ENCODE assay signal across 8 cellular contexts in genomic region chr11:118916842-118917388, GRCh38. TPM values are rescaled to one million over a fixed set of nuclear protein-coding genes. Genes with fewer than 3 reads are reported as not detected.
A peak's percentile ranks its signal among the peaks of the same experiment; 100 is the strongest.
DNase-seq lines count a peak whose midpoint lies in the region; ATAC-seq and TF ChIP-seq lines count a peak whose summit lies in the region.

No MANE protein-coding gene starts in this region.

- POLR2A ChIA-PET in naive thymus-derived CD4-positive, alpha-beta T cell (lab: Charles Lee), result interaction anchor here (1.3 to 10.8 kb wide), 4 partner anchors 10 to 128 kb away, joined by 4 to 201 read pairs (median 8); partner anchors contain the start of gene DDX6

- H3K27me3 ChIP-seq in naive thymus-derived CD4-positive, alpha-beta T cell (ENCODE audit: control insufficient read depth in 2 of 2, insufficient read depth in 2 of 2, low read length in 2 of 2), result no peaks in the 10 kb centered on the region

- H3K9me3 Mint-ChIP-seq in naive thymus-derived CD4-positive, alpha-beta T cell, result peaks cover 0 to 2% (median 0%) of the 10 kb centered on the region in 11 donors

- peaks cover 63 to 89% (median 83%) of the 10 kb centered on the region in 7 donors for H3K4me1 Mint-ChIP-seq in naive thymus-derived CD4-positive, alpha-beta T cell

- TF ChIP-seq CTCF in AG10803 (conservative IDR thresholded peaks at IDR 0.05; ENCODE audit: low read length), result no peak

- ATAC-seq in naive thymus-derived CD4-positive, alpha-beta T cell, result no peak
- ATAC-seq in HG02970 (IDR thresholded peaks at IDR 0.05; ENCODE audit: low FRiP score, unreplicated experiment), result no peak

- peaks cover 79 to 95% of the 10 kb centered on the region in 2 donors for H3K4me1 ChIP-seq in naive thymus-derived CD4-positive, alpha-beta T cell (ENCODE audit: control insufficient read depth in 2 of 2, insufficient read depth in 2 of 2, low read length in 2 of 2)

- peak overlapping the region; percentile 33 for H3K4me3 ChIP-seq in AG10803 (ENCODE audit: low read length)
- peak overlapping the region; percentile 57 for H3K4me3 ChIP-seq in naive thymus-derived CD4-positive, alpha-beta T cell (ENCODE audit: low read length)

- H3K9me3 ChIP-seq in naive thymus-derived CD4-positive, alpha-beta T cell (ENCODE audit: control insufficient read depth in 2 of 3, low read length in 3 of 3), result no peaks in the 10 kb centered on the region

- H3K4me3 Mint-ChIP-seq in naive thymus-derived CD4-positive, alpha-beta T cell, result peak overlapping the region; percentile 86 to 99 (median 95)

- peak; percentile 88 for DNase-seq in AG10803 (ENCODE audit: low read depth)
- DNase-seq in NCI-H2227 treated with DMSO at 0.1 percent for 48 hours (lab: John Stamatoyannopoulos, UW), result peak; percentile 18
- DNase-seq in ecto neural progenitor cell (ENCODE audit: low spot score), result peak; percentile 81
- peak in 1 of 9 donors; percentile 11 for DNase-seq in naive thymus-derived CD4-positive, alpha-beta T cell
- DNase-seq in activated effector memory CD4-positive, alpha-beta T cell treated with anti-CD3 and anti-CD28 coated beads, Interleukin-2, amount 50 U/mL, for 16 hours, result no peak
- DNase-seq in activated effector memory CD4-positive, alpha-beta T cell treated with Interleukin-2 at 50 U/mL for 16 hours, result no peak
- no peak for DNase-seq in NCI-H1105 (lab: John Stamatoyannopoulos, UW)

- H3K27ac Mint-ChIP-seq in naive thymus-derived CD4-positive, alpha-beta T cell, result peak overlapping the region; percentile 91 to 100 (median 100)

- H3K27ac ChIP-seq in naive thymus-derived CD4-positive, alpha-beta T cell (ENCODE audit: low read depth, low read length), result peak overlapping the region; percentile 96

- no peaks in the 10 kb centered on the region for H3K27me3 Mint-ChIP-seq in naive thymus-derived CD4-positive, alpha-beta T cell

- peaks cover 0 to 3% (median 0%) of the 10 kb centered on the region in 3 experiments for H3K36me3 ChIP-seq in naive thymus-derived CD4-positive, alpha-beta T cell (ENCODE audit: control insufficient read depth in 2 of 3, insufficient read depth in 3 of 3, low read length in 3 of 3)

- intact Hi-C loops in naive thymus-derived CD4-positive, alpha-beta T cell (cut with micrococcal nuclease), result no loop called here

- CTCF ChIA-PET in naive thymus-derived CD4-positive, alpha-beta T cell (lab: Charles Lee), result interaction anchor here (1.0 kb wide), 1 partner anchor 128 kb away, joined by 3 read pairs; no protein-coding TSS in a partner anchor

- peaks cover 3 to 19% (median 12%) of the 10 kb centered on the region in 5 donors for H3K36me3 Mint-ChIP-seq in naive thymus-derived CD4-positive, alpha-beta T cell

RNA-seq across cellular contexts. Expression of gene BCL9L, which starts 8.8 kb away (rescaled TPM):
- total RNA-seq in naive thymus-derived CD4-positive, alpha-beta T cell, result 100 to 1,000 TPM in 4 of 5 experiments, 10 to 100 TPM in 1; 67.8 to 269 (median 266) TPM
- 1 to 10 TPM; 6.7 to 7.2 TPM for polyA plus RNA-seq in naive thymus-derived CD4-positive, alpha-beta T cell

RNA-seq across cellular contexts. Expression of gene CXCR5, which starts 33.2 kb away (rescaled TPM):
- 1 to 10 TPM in 4 of 5 experiments, under 1 TPM in 1; 0.41 to 2.9 (median 2.1) TPM for total RNA-seq in naive thymus-derived CD4-positive, alpha-beta T cell
- 1 to 10 TPM in 1 of 2 donors, under 1 TPM in 1; 0.60 to 1.1 TPM for polyA plus RNA-seq in naive thymus-derived CD4-positive, alpha-beta T cell

RNA-seq across cellular contexts. Expression of gene UPK2, which starts 39.2 kb away (rescaled TPM):
- total RNA-seq in naive thymus-derived CD4-positive, alpha-beta T cell, result under 1 TPM in 1 of 5 experiments, not detected in 4; 0.24 TPM
- under 1 TPM in 1 of 2 donors, not detected in 1; 0.51 TPM for polyA plus RNA-seq in naive thymus-derived CD4-positive, alpha-beta T cell

RNA-seq across cellular contexts. Expression of gene FOXR1, which starts 54.6 kb away (rescaled TPM):
- total RNA-seq in naive thymus-derived CD4-positive, alpha-beta T cell, result not detected
- not detected for polyA plus RNA-seq in naive thymus-derived CD4-positive, alpha-beta T cell

Comparison
In these comparisons a context has a peak if more than half of its experiments do, and no peak if none do; other contexts are left out.
1. DNase-seq: peak in AG10803 (single experiment), NCI-H2227 treated with DMSO at 0.1 percent for 48 hours (single experiment) and ecto neural progenitor cell (single experiment); none in activated effector memory CD4-positive, alpha-beta T cell treated with anti-CD3 and anti-CD28 coated beads, Interleukin-2, amount 50 U/mL, for 16 hours (single experiment), activated effector memory CD4-positive, alpha-beta T cell treated with Interleukin-2 at 50 U/mL for 16 hours (single experiment) and NCI-H1105 (single experiment).